ENCODE assay signal across 8 cellular contexts in the genomic region with DNA sequence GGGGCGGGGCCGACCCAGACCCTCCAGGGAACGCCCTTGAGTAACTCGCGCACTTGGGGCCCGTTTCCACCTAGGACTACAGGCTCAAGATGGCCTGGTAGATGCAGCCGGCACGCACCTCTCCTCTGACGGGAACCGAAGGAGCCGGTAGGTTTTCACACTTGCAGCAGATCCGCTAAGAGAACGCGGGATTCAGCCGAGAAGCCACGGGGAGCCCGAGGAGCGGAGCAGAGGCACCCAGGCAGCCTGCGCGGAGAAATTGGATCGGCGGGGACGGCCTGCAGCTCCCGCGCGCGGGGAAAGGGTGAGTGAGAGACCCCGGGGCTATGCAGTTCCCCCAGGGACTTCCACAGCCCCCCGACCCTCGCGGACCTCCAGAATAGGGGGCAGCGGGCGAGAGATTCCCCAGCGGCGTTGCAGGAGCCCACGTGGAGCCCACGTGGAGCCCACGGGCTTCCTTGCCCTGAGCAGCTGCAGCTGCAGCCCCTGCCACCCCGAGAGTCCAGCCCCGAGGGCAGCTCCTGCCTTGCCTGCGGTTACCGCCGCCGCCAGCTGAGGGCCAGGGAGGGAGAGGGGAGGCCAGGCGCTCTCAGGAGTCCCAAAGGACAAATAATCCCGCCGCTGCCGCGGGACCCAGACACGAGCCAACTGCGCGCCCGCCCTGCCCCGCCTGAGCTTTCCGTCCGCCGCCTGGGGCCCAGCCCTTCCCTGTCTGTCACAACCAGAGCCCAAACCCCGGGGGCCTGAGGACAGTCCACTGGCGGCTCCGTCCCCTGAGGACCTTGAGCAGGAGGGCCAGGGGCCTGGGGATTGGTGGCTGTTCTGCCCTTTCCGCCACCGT.
A peak's percentile ranks its signal among the peaks of the same experiment; 100 is the strongest.
DNase-seq lines count a peak whose midpoint lies in the region; ATAC-seq and TF ChIP-seq lines count a peak whose summit lies in the region.

No MANE protein-coding gene starts in this region.

- TF ChIP-seq CTCF in KMS-11 (conservative IDR thresholded peaks at IDR 0.05; ENCODE audit: low read depth, low read length) (no peak), parathyroid adenoma (IDR thresholded peaks at IDR 0.05) (no peak)

- H4K20me1 ChIP-seq in KMS-11 (ENCODE audit: insufficient read depth): no peaks in the 10 kb centered on the region

- ATAC-seq in GM21717 (IDR thresholded peaks at IDR 0.05; ENCODE audit: unreplicated experiment) (no peak), HG03045 (IDR thresholded peaks at IDR 0.05; ENCODE audit: unreplicated experiment) (no peak)

- H3K9ac ChIP-seq in KMS-11 (peak overlapping the region; percentile 78), parathyroid adenoma (no peak overlapping the region)

- no peaks in the 10 kb centered on the region for H3K4me1 ChIP-seq in KMS-11 (ENCODE audit: low read depth, poor library complexity, severe bottlenecking)
- no peaks in the 10 kb centered on the region for H3K4me1 ChIP-seq in parathyroid adenoma

- H3K36me3 ChIP-seq in KMS-11 (ENCODE audit: insufficient read depth) (no peaks in the 10 kb centered on the region), parathyroid adenoma (ENCODE audit: control insufficient read depth, insufficient read depth, low read length) (no peaks in the 10 kb centered on the region)

- H2AFZ ChIP-seq in KMS-11 (ENCODE audit: low read depth) (peak overlapping the region; percentile 4; the same call in 1 of the 2 replicates), parathyroid adenoma (peak overlapping the region; percentile 93)

- H3K4me2 ChIP-seq in KMS-11 (no peak overlapping the region; the same call in 1 of the 2 replicates), parathyroid adenoma (ENCODE audit: low read length) (peak overlapping the region; percentile 71)

- no peaks in the 10 kb centered on the region for H3K9me3 ChIP-seq in parathyroid adenoma (ENCODE audit: control insufficient read depth, low read length)

- H3K4me3 ChIP-seq in KMS-11 (IDR thresholded peaks at IDR 0.05; ENCODE audit: insufficient read depth, low read depth, low read length) (no peak overlapping the region), parathyroid adenoma (ENCODE audit: low read depth, low read length) (peak overlapping the region; percentile 68)

- DNase-seq in COLO668 (lab: John Stamatoyannopoulos, UW; ENCODE audit: unreplicated experiment): peak; percentile 53
- DNase-seq in activated T-cell treated with anti-CD3 and anti-CD28 coated beads for 4 hours: peak; percentile 17
- peak; percentile 35 for DNase-seq in fibroblast of the conjunctiva (ENCODE audit: low read depth)
- no peak for DNase-seq in putamen (ENCODE audit: low spot score)

- H3K27ac ChIP-seq in KMS-11 (0 out of 2 replicates have a peak overlapping the region, but pooled peaks have one; percentile 40), parathyroid adenoma (no peak overlapping the region)

- H3K79me2 ChIP-seq in KMS-11 (ENCODE audit: insufficient read depth, low read depth) (no peaks in the 10 kb centered on the region), parathyroid adenoma (no peaks in the 10 kb centered on the region)

- H3K27me3 ChIP-seq in KMS-11 (ENCODE audit: insufficient read depth, low read depth) (peaks cover 24% of the 10 kb centered on the region; the same call in 1 of the 2 replicates), parathyroid adenoma (ENCODE audit: control insufficient read depth, insufficient read depth, low read length) (no peaks in the 10 kb centered on the region)
